In genomic region chr6:120147218-120147871, GRCh38 we compare ENCODE assay signal across 16 cellular contexts.
DNase-seq lines count a peak whose midpoint lies in the region; ATAC-seq and TF ChIP-seq lines count a peak whose summit lies in the region.
"Had no signal": no experiment of that assay in that cellular context is flagged by ENCODE, and none has a peak within 500 bp of the region (broad histone marks: within the 10 kb centered on the region; RNA-seq: fewer than 3 reads in every experiment).

No MANE protein-coding gene starts in this region.

- H3K4me1 Mint-ChIP-seq in HFFc6 (ENCODE audit: low read depth), result no peaks in the 10 kb centered on the region
- H3K4me1 Mint-ChIP-seq: T-cell had no signal

- POLR2A ChIA-PET in A673 (lab: Charles Lee; ENCODE audit: low non-redundant PET), result no interaction called here

- no peaks in the 10 kb centered on the region for H4K20me1 ChIP-seq in Loucy (ENCODE audit: insufficient read depth, low read length, poor library complexity, severe bottlenecking)

- H3K9ac ChIP-seq in Loucy (ENCODE audit: low read depth, low read length, poor library complexity, severe bottlenecking), result no peak overlapping the region

- intact Hi-C loops in A673 (cut with micrococcal nuclease; ENCODE audit: unreplicated experiment), result no loop called here

- no peak for ATAC-seq in GM18861 (IDR thresholded peaks at IDR 0.05; ENCODE audit: unreplicated experiment)
- ATAC-seq: body of pancreas; K562; left cardiac atrium; stimulated activated naive CD8-positive, alpha-beta T cell treated with anti-CD3 and anti-CD28 coated beads, Interleukin-15, amount 100 ng/mL, for 72 hours; T-cell had no signal

- no peaks in the 10 kb centered on the region for H3F3A ChIP-seq in Loucy (ENCODE audit: low read depth)

- H2AFZ ChIP-seq in Loucy (ENCODE audit: low read length), result no peak overlapping the region

- H3K4me2 ChIP-seq in Loucy (ENCODE audit: low read depth, low read length, poor library complexity, severe bottlenecking), result no peak overlapping the region

- H3K79me2 ChIP-seq in Loucy (ENCODE audit: insufficient read depth, low read length), result no peaks in the 10 kb centered on the region

- no peak overlapping the region for H3K4me3 ChIP-seq in A673 (ENCODE audit: low read depth, low read length, poor library complexity, severe bottlenecking)
- H3K4me3 ChIP-seq in Loucy (ENCODE audit: low read length, poor library complexity, severe bottlenecking), result no peak overlapping the region
- H3K4me3 ChIP-seq: body of pancreas, K562 had no signal

- no peaks in the 10 kb centered on the region; the same call in 1 of the 2 replicates for H3K27me3 Mint-ChIP-seq in HFFc6 (ENCODE audit: insufficient read depth)
- H3K27me3 Mint-ChIP-seq: stimulated activated naive CD8-positive, alpha-beta T cell treated with anti-CD3 and anti-CD28 coated beads, Interleukin-15, amount 100 ng/mL, for 72 hours; T-cell had no signal

- no peaks in the 10 kb centered on the region for H3K36me3 Mint-ChIP-seq in HFFc6 (ENCODE audit: low read depth)
- H3K36me3 Mint-ChIP-seq: T-cell had no signal

- H3K9me2 ChIP-seq in Loucy (replicated peaks; ENCODE audit: low read depth, low read length), result no peaks in the 10 kb centered on the region

- H3K4me1 ChIP-seq in A673 (ENCODE audit: insufficient read depth, low read length, poor library complexity, severe bottlenecking), result no peaks in the 10 kb centered on the region
- H3K4me1 ChIP-seq in Loucy (ENCODE audit: insufficient read depth, low read length, poor library complexity, severe bottlenecking), result no peaks in the 10 kb centered on the region
- H3K4me1 ChIP-seq: body of pancreas had no signal

- no peaks in the 10 kb centered on the region for H3K36me3 ChIP-seq in A673 (ENCODE audit: insufficient read depth, low read length, poor library complexity, severe bottlenecking)
- no peaks in the 10 kb centered on the region for H3K36me3 ChIP-seq in Loucy (ENCODE audit: insufficient read depth, low read length)

- H3K27me3 ChIP-seq in A673 (replicated peaks; ENCODE audit: insufficient read depth, low read depth, low read length, poor library complexity), result no peaks in the 10 kb centered on the region
- H3K27me3 ChIP-seq in Loucy (ENCODE audit: insufficient read depth, low read length, poor library complexity, severe bottlenecking), result no peaks in the 10 kb centered on the region
- H3K27me3 ChIP-seq: body of pancreas had no signal

- H3K27ac Mint-ChIP-seq in HFFc6, result no peak overlapping the region
- H3K27ac Mint-ChIP-seq: stimulated activated naive CD8-positive, alpha-beta T cell treated with anti-CD3 and anti-CD28 coated beads, Interleukin-15, amount 100 ng/mL, for 72 hours; T-cell had no signal

- TF ChIP-seq CTCF in A673 (conservative IDR thresholded peaks at IDR 0.05; ENCODE audit: low read depth, low read length) (peak; percentile 33; the same call in 1 of the 2 replicates), GM10266 (IDR thresholded peaks at IDR 0.05; ENCODE audit: control insufficient read depth, insufficient read depth, low read depth, missing control alignments) (peak; percentile 19), Loucy (conservative IDR thresholded peaks at IDR 0.05; ENCODE audit: low read length) (peak; percentile 56), HFFc6 (IDR thresholded peaks at IDR 0.05) (no peak)

- H3K9me3 ChIP-seq in A673 (ENCODE audit: low read depth, low read length, poor library complexity, severe bottlenecking) (no peaks in the 10 kb centered on the region), Loucy (ENCODE audit: insufficient read depth, low read depth, low read length) (no peaks in the 10 kb centered on the region)
- H3K9me3 ChIP-seq: body of pancreas had no signal

- no peak overlapping the region for H3K27ac ChIP-seq in A673 (ENCODE audit: low read depth, low read length, poor library complexity, severe bottlenecking)
- H3K27ac ChIP-seq: body of pancreas had no signal

- no peak overlapping the region for H3K4me3 Mint-ChIP-seq in HFFc6
- H3K4me3 Mint-ChIP-seq: stimulated activated naive CD8-positive, alpha-beta T cell treated with anti-CD3 and anti-CD28 coated beads, Interleukin-15, amount 100 ng/mL, for 72 hours; T-cell had no signal

- H3K9me3 Mint-ChIP-seq in HFFc6, result peaks cover 58% of the 10 kb centered on the region

- no TSS peak for BruUV-seq in A673 (replicated peaks; lab: Mats Ljungman, UMichigan)

- no peak for TF ChIP-seq POLR2A in erythroblast (IDR thresholded peaks at IDR 0.05; ENCODE audit: low read length)

- CTCF ChIA-PET in A673 (lab: Charles Lee), result no interaction called here

- DNase-seq in A673 (ENCODE audit: low spot score) (no peak), GM10266 (ENCODE audit: extremely low spot score) (no peak), erythroblast (lab: John Stamatoyannopoulos, UW) (peak; percentile 3 to 28), NCI-H2227 (lab: John Stamatoyannopoulos, UW; ENCODE audit: unreplicated experiment) (no peak), HFFc6 (no peak), T-helper 9 cell (no peak)
- DNase-seq: activated CD4-positive, alpha-beta T cell treated with anti-CD3 and anti-CD28 coated beads for 4 hours; body of pancreas; C1 segment of cervical spinal cord; left cardiac atrium; NCI-H2081; stimulated activated naive CD8-positive, alpha-beta T cell treated with anti-CD3 and anti-CD28 coated beads, Interleukin-15, amount 100 ng/mL, for 72 hours; T-cell had no signal

Comparison
In these comparisons a context has a peak if more than half of its experiments do, and no peak if none do; other contexts are left out.
1. DNase-seq: peak in erythroblast (2 of 2); none in A673 (single experiment), GM10266 (single experiment), NCI-H2227 (single experiment), HFFc6 (single experiment) and T-helper 9 cell (single experiment).